Comparison of ENCODE assay signal across 15 cellular contexts in the genomic region with DNA sequence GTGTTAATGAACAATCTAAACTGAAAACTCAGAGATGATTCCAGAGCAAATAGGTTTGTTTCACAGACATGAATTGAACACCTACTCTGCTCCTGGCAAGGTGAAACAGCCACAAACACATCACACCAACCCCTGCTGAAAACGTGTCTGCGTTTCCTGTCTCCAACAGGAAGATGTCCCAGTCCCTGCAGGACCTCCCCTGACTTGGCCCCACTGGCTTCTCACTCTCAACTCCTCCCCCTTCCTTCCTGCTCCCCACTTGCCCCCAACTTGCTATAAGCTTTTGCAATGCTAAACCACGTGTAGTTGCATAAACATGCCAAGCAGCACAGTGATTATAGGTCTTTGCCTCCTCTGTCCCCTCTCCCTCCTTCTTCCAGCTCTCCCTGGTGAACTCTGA.
DNase-seq lines count a peak whose midpoint lies in the region; ATAC-seq and TF ChIP-seq lines count a peak whose summit lies in the region.
"Had no signal": no experiment of that assay in that cellular context is flagged by ENCODE, and none has a peak within 500 bp of the region (broad histone marks: within the 10 kb centered on the region; RNA-seq: fewer than 3 reads in every experiment).

No MANE protein-coding gene starts in this region.

- peak; percentile 68 for ATAC-seq in activated CD4-positive, alpha-beta T cell treated with anti-CD3 and anti-CD28 coated beads for 36 hours
- peak; percentile 97 for ATAC-seq in activated naive CD8-positive, alpha-beta T cell treated with anti-CD3 and anti-CD28 coated beads, Interleukin-2, amount 10 ng/mL, durations not matched to agents 7 days and 5 days (ENCODE audit: low read depth)
- ATAC-seq in HG02571 (IDR thresholded peaks at IDR 0.05; ENCODE audit: unreplicated experiment) (no peak), HG03571 (IDR thresholded peaks at IDR 0.05; ENCODE audit: unreplicated experiment) (no peak)
- ATAC-seq: A549 had no signal

- H3K4me3 Mint-ChIP-seq in activated CD4-positive, alpha-beta T cell treated with anti-CD3 and anti-CD28 coated beads for 36 hours: no peak overlapping the region
- no peak overlapping the region for H3K4me3 Mint-ChIP-seq in activated CD4-positive, alpha-beta T cell treated with anti-CD3 and anti-CD28 coated beads, Interleukin-2, amount 10 ng/mL, durations not matched to agents 7 days and 5 days
- peak overlapping the region; percentile 34 for H3K4me3 Mint-ChIP-seq in activated naive CD8-positive, alpha-beta T cell treated with anti-CD3 and anti-CD28 coated beads, Interleukin-2, amount 10 ng/mL, durations not matched to agents 7 days and 5 days
- H3K4me3 Mint-ChIP-seq in Calu3 (ENCODE audit: low read depth, unreplicated experiment): no peak overlapping the region
- H3K4me3 Mint-ChIP-seq: type B pancreatic cell had no signal

- BruUV-seq in Calu3 (replicated peaks; lab: Mats Ljungman, UMichigan): no TSS peak

- POLR2A ChIA-PET in activated CD4-positive, alpha-beta T cell treated with anti-CD3 and anti-CD28 coated beads for 36 hours (lab: Charles Lee): no interaction called here
- POLR2A ChIA-PET in activated CD4-positive, alpha-beta T cell treated with anti-CD3 and anti-CD28 coated beads, Interleukin-2, amount 10 ng/mL, durations not matched to agents 7 days and 5 days (lab: Charles Lee): no interaction called here
- POLR2A ChIA-PET in activated naive CD8-positive, alpha-beta T cell treated with anti-CD3 and anti-CD28 coated beads, Interleukin-2, amount 10 ng/mL, durations not matched to agents 7 days and 5 days (lab: Charles Lee): interaction anchor here (0.6 to 0.7 kb wide), 2 partner anchors 117 to 335 kb away, joined by 3 to 4 read pairs; no protein-coding TSS in a partner anchor

- H3K27me3 Mint-ChIP-seq in activated CD4-positive, alpha-beta T cell treated with anti-CD3 and anti-CD28 coated beads for 36 hours: no peaks in the 10 kb centered on the region
- no peaks in the 10 kb centered on the region for H3K27me3 Mint-ChIP-seq in activated CD4-positive, alpha-beta T cell treated with anti-CD3 and anti-CD28 coated beads, Interleukin-2, amount 10 ng/mL, durations not matched to agents 7 days and 5 days
- H3K27me3 Mint-ChIP-seq in activated naive CD8-positive, alpha-beta T cell treated with anti-CD3 and anti-CD28 coated beads, Interleukin-2, amount 10 ng/mL, durations not matched to agents 7 days and 5 days: no peaks in the 10 kb centered on the region
- H3K27me3 Mint-ChIP-seq in Calu3 (ENCODE audit: unreplicated experiment): peaks cover 16% of the 10 kb centered on the region

- no peaks in the 10 kb centered on the region for H3K36me3 Mint-ChIP-seq in activated CD4-positive, alpha-beta T cell treated with anti-CD3 and anti-CD28 coated beads for 36 hours (ENCODE audit: low read depth)
- no peaks in the 10 kb centered on the region for H3K36me3 Mint-ChIP-seq in activated CD4-positive, alpha-beta T cell treated with anti-CD3 and anti-CD28 coated beads, Interleukin-2, amount 10 ng/mL, durations not matched to agents 7 days and 5 days (ENCODE audit: low read depth)
- H3K36me3 Mint-ChIP-seq in activated naive CD8-positive, alpha-beta T cell treated with anti-CD3 and anti-CD28 coated beads, Interleukin-2, amount 10 ng/mL, durations not matched to agents 7 days and 5 days: no peaks in the 10 kb centered on the region
- H3K36me3 Mint-ChIP-seq in Calu3 (ENCODE audit: insufficient read depth, unreplicated experiment): no peaks in the 10 kb centered on the region
- H3K36me3 Mint-ChIP-seq: type B pancreatic cell had no signal

- no peak for TF ChIP-seq CTCF in Calu3 (IDR thresholded peaks at IDR 0.05; ENCODE audit: unreplicated experiment)

- H3K9me3 Mint-ChIP-seq in activated CD4-positive, alpha-beta T cell treated with anti-CD3 and anti-CD28 coated beads for 36 hours (ENCODE audit: low read depth): no peaks in the 10 kb centered on the region
- H3K9me3 Mint-ChIP-seq in activated CD4-positive, alpha-beta T cell treated with anti-CD3 and anti-CD28 coated beads, Interleukin-2, amount 10 ng/mL, durations not matched to agents 7 days and 5 days: peaks cover 2% of the 10 kb centered on the region
- peaks cover 2% of the 10 kb centered on the region for H3K9me3 Mint-ChIP-seq in activated naive CD8-positive, alpha-beta T cell treated with anti-CD3 and anti-CD28 coated beads, Interleukin-2, amount 10 ng/mL, durations not matched to agents 7 days and 5 days
- peaks cover 2% of the 10 kb centered on the region for H3K9me3 Mint-ChIP-seq in Calu3 (ENCODE audit: low read depth, unreplicated experiment)

- peak; percentile 37 for DNase-seq in activated CD4-positive, alpha-beta T cell treated with anti-CD3 and anti-CD28 coated beads for 36 hours
- no peak for DNase-seq in activated CD4-positive, alpha-beta T cell treated with anti-CD3 and anti-CD28 coated beads, Interleukin-2, amount 50 U/mL, for 4 hours
- peak; percentile 46 for DNase-seq in activated CD4-positive, alpha-beta T cell treated with anti-CD3 and anti-CD28 coated beads, Interleukin-2, amount 10 ng/mL, durations not matched to agents 7 days and 5 days
- peak; percentile 35 for DNase-seq in activated naive CD8-positive, alpha-beta T cell treated with anti-CD3 and anti-CD28 coated beads, Interleukin-2, amount 10 ng/mL, durations not matched to agents 7 days and 5 days
- DNase-seq in stimulated activated CD8-positive, alpha-beta memory T cell treated with anti-CD3 and anti-CD28 coated beads, Interleukin-4, amount 100 ng/mL, for 24 hours (ENCODE audit: low read depth): peak; percentile 19
- DNase-seq in Calu3: no peak
- DNase-seq: DMS53, HCEC 1CT, midbrain, NCI-H1436, NCI-H510A had no signal

- intact Hi-C loops in activated CD4-positive, alpha-beta T cell treated with anti-CD3 and anti-CD28 coated beads for 36 hours (cut with DNase I, micrococcal nuclease): no loop called here
- intact Hi-C loops in Calu3 (cut with micrococcal nuclease; ENCODE audit: unreplicated experiment): no loop called here

- H3K4me1 Mint-ChIP-seq in activated CD4-positive, alpha-beta T cell treated with anti-CD3 and anti-CD28 coated beads for 36 hours: peaks cover 29% of the 10 kb centered on the region
- peaks cover 24% of the 10 kb centered on the region for H3K4me1 Mint-ChIP-seq in activated CD4-positive, alpha-beta T cell treated with anti-CD3 and anti-CD28 coated beads, Interleukin-2, amount 10 ng/mL, durations not matched to agents 7 days and 5 days
- peaks cover 16% of the 10 kb centered on the region for H3K4me1 Mint-ChIP-seq in activated naive CD8-positive, alpha-beta T cell treated with anti-CD3 and anti-CD28 coated beads, Interleukin-2, amount 10 ng/mL, durations not matched to agents 7 days and 5 days
- no peaks in the 10 kb centered on the region for H3K4me1 Mint-ChIP-seq in Calu3 (ENCODE audit: low read depth, unreplicated experiment)

- CTCF ChIA-PET in activated CD4-positive, alpha-beta T cell treated with anti-CD3 and anti-CD28 coated beads for 36 hours (lab: Charles Lee): interaction anchor here (0.7 kb wide), 1 partner anchor 42 kb away, joined by 3 read pairs; no protein-coding TSS in a partner anchor
- CTCF ChIA-PET in activated CD4-positive, alpha-beta T cell treated with anti-CD3 and anti-CD28 coated beads, Interleukin-2, amount 10 ng/mL, durations not matched to agents 7 days and 5 days (lab: Charles Lee): interaction anchor here (0.7 to 2.1 kb wide), 2 partner anchors 10 to 14 kb away, joined by 3 to 13 read pairs; no protein-coding TSS in a partner anchor
- CTCF ChIA-PET in Calu3 (lab: Charles Lee): no interaction called here

- peak overlapping the region; percentile 66 for H3K27ac Mint-ChIP-seq in activated CD4-positive, alpha-beta T cell treated with anti-CD3 and anti-CD28 coated beads for 36 hours
- peak overlapping the region; percentile 42 for H3K27ac Mint-ChIP-seq in activated CD4-positive, alpha-beta T cell treated with anti-CD3 and anti-CD28 coated beads, Interleukin-2, amount 10 ng/mL, durations not matched to agents 7 days and 5 days
- peak overlapping the region; percentile 78 for H3K27ac Mint-ChIP-seq in activated naive CD8-positive, alpha-beta T cell treated with anti-CD3 and anti-CD28 coated beads, Interleukin-2, amount 10 ng/mL, durations not matched to agents 7 days and 5 days
- H3K27ac Mint-ChIP-seq in Calu3 (ENCODE audit: unreplicated experiment): no peak overlapping the region
- H3K27ac Mint-ChIP-seq: type B pancreatic cell had no signal

Comparison
In these comparisons a context has a peak if more than half of its experiments do, and no peak if none do; other contexts are left out.
1. DNase-seq: peak in activated CD4-positive, alpha-beta T cell treated with anti-CD3 and anti-CD28 coated beads for 36 hours (single experiment), activated CD4-positive, alpha-beta T cell treated with anti-CD3 and anti-CD28 coated beads, Interleukin-2, amount 10 ng/mL, durations not matched to agents 7 days and 5 days (single experiment), activated naive CD8-positive, alpha-beta T cell treated with anti-CD3 and anti-CD28 coated beads, Interleukin-2, amount 10 ng/mL, durations not matched to agents 7 days and 5 days (single experiment) and stimulated activated CD8-positive, alpha-beta memory T cell treated with anti-CD3 and anti-CD28 coated beads, Interleukin-4, amount 100 ng/mL, for 24 hours (single experiment); none in activated CD4-positive, alpha-beta T cell treated with anti-CD3 and anti-CD28 coated beads, Interleukin-2, amount 50 U/mL, for 4 hours (0 of 2) and Calu3 (single experiment).
2. ATAC-seq: peak in activated CD4-positive, alpha-beta T cell treated with anti-CD3 and anti-CD28 coated beads for 36 hours (single experiment) and activated naive CD8-positive, alpha-beta T cell treated with anti-CD3 and anti-CD28 coated beads, Interleukin-2, amount 10 ng/mL, durations not matched to agents 7 days and 5 days (single experiment); none in HG02571 (single experiment) and HG03571 (single experiment).